ENCODE assay signal across 8 cellular contexts in the genomic region with DNA sequence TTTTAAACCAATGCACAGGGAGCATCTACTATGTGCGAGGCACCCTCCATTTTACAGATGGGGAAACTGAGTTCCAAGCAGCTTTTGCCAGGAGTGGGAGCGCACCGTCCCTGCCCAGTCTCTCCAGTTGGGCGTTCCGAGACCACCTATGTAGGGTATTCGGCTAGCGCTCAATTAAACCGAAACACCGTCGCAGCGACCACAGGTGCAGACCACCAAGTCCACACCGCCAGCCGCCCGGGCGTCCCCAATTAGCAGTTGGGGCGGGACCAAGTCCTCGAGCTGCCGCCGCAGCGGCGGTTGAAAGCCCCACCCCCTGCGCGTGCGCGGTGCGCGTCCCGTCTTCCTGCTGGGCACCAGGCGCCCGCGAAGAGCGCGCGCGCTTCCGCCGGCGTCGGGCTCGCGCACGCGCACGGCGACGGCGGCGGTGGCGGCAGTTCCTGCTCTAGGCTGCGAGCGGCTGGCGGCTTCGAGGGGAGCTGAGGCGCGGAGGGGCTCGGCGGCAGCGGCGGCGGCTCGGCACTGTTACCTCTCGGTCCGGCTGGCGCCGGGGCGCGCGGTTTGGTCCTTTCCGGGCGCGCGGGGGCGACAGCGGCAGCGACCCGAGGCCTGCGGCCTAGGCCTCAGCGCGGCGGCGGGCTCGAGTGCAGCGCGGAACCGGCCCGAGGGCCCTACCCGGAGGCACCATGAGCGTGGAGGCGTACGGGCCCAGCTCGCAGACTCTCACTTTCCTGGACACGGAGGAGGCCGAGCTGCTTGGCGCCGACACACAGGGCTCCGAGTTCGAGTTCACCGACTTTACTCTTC. TPM values are rescaled to one million over a fixed set of nuclear protein-coding genes. Genes with fewer than 3 reads are reported as not detected.
A peak's percentile ranks its signal among the peaks of the same experiment; 100 is the strongest.
DNase-seq lines count a peak whose midpoint lies in the region; ATAC-seq and TF ChIP-seq lines count a peak whose summit lies in the region.

A gene (plus strand): TSS at position 436 of the 807 bp plus-strand sequence. CDS start 251 bp downstream, at position 687.

- under 1% methylated on average over 98 of the region's 98 CpGs for WGBS in liver

- H4K20me1 ChIP-seq in BLaER1, result peaks cover 49% of the 10 kb centered on the region

- H3K4me1 ChIP-seq in BLaER1 (peaks cover 33% of the 10 kb centered on the region), liver (ENCODE audit: control insufficient read depth in 4 of 4, insufficient read depth in 4 of 4, low read length in 3 of 4) (peaks cover 12 to 38% (median 26%) of the 10 kb centered on the region in 4 donors)

- ATAC-seq in GM19328 (IDR thresholded peaks at IDR 0.05; ENCODE audit: unreplicated experiment) (peak; percentile 77), HG03469 (IDR thresholded peaks at IDR 0.05; ENCODE audit: unreplicated experiment) (peak; percentile 64)

- DNase-seq in NCI-H69 (lab: John Stamatoyannopoulos, UW) (peak; percentile 98), dermis microvascular lymphatic vessel endothelial cell (ENCODE audit: low read depth in 2 of 2) (peak; percentile 79 to 93)
- peak; percentile 84 to 88 for DNase-seq in activated CD4-positive, alpha-beta T cell treated with anti-CD3 and anti-CD28 coated beads, Interleukin-2, amount 50 U/mL, for 24 hours (ENCODE audit: low read depth in 1 of 2, low spot score in 1 of 2)
- peak; percentile 97 for DNase-seq in stimulated activated CD4-positive, alpha-beta T cell treated with anti-CD3 and anti-CD28 coated beads, Interleukin-4, amount 100 ng/mL, for 24 hours

- H3K27ac ChIP-seq in BLaER1, result peak within 1 kb of the TSS; percentile 94
- peak within 1 kb of the TSS; percentile 84 to 90 for H3K27ac ChIP-seq in liver (ENCODE audit: low read depth in 1 of 2, low read length in 2 of 2)

- peak within 1 kb of the TSS; percentile 96 for H3K9ac ChIP-seq in BLaER1
- H3K9ac ChIP-seq in liver (ENCODE audit: low read depth in 1 of 2, low read length in 2 of 2), result peak within 1 kb of the TSS; percentile 63 to 97

- peaks cover 32% of the 10 kb centered on the region for H3K36me3 ChIP-seq in BLaER1
- no peaks in the 10 kb centered on the region for H3K36me3 ChIP-seq in liver (ENCODE audit: control insufficient read depth in 4 of 4, insufficient read depth in 3 of 4, low read depth in 1 of 4, low read length in 3 of 4)

- TF ChIP-seq CTCF in liver (IDR thresholded peaks at IDR 0.05; ENCODE audit: low read depth, low read length, missing input control), result no peak

- no peak for TF ChIP-seq RAD21 in liver (IDR thresholded peaks at IDR 0.05)

- peak within 1 kb of the TSS; percentile 97 for H3K4me2 ChIP-seq in BLaER1

- no peaks in the 10 kb centered on the region for H3K27me3 ChIP-seq in BLaER1
- no peaks in the 10 kb centered on the region for H3K27me3 ChIP-seq in liver (ENCODE audit: control insufficient read depth in 4 of 4, insufficient read depth in 4 of 4, low read length in 3 of 4)

- H3K9me3 ChIP-seq in BLaER1, result peaks cover 12% of the 10 kb centered on the region
- no peaks in the 10 kb centered on the region for H3K9me3 ChIP-seq in liver (ENCODE audit: control insufficient read depth in 4 of 4, low read length in 3 of 4)

- H3K4me3 ChIP-seq in BLaER1, result peak within 1 kb of the TSS; percentile 100
- peak within 1 kb of the TSS; percentile 91 to 97 (median 91) for H3K4me3 ChIP-seq in liver (ENCODE audit: low read depth in 1 of 3, low read length in 3 of 3)

TF ChIP-seq in liver, 16 proteins besides CTCF, POLR2A, EP300 and RAD21:
- no peak for TF ChIP-seq TAF1 (conservative IDR thresholded peaks at IDR 0.05)
- TF ChIP-seq NR2F2 (IDR thresholded peaks at IDR 0.05), result no peak
- no peak for TF ChIP-seq RXRA (IDR thresholded peaks at IDR 0.05)
- no peak for TF ChIP-seq HNF4A (conservative IDR thresholded peaks at IDR 0.05)
- no peak for TF ChIP-seq SP1 (IDR thresholded peaks at IDR 0.05)
TF ChIP-seq in liver: peak in this region for 0.

RNA-seq across cellular contexts. Expression of the gene that starts here (rescaled TPM):
- total RNA-seq in dermis microvascular lymphatic vessel endothelial cell (40.2 and 58.9 TPM in 2 replicates), liver (10 to 100 TPM; 45.1 to 51.0 TPM)
- polyA plus RNA-seq in liver, result 10 to 100 TPM in 1 of 2 donors, 1 to 10 TPM in 1; 5.7 to 25.4 TPM

Comparison
In these comparisons a context has a peak if more than half of its experiments do, and no peak if none do; other contexts are left out.
1. Peak in every context shown above with its lines: DNase-seq, ATAC-seq, H3K4me3 ChIP-seq and H3K27ac ChIP-seq.